Comparison of ENCODE assay signal across 1 cellular context in the genomic region with DNA sequence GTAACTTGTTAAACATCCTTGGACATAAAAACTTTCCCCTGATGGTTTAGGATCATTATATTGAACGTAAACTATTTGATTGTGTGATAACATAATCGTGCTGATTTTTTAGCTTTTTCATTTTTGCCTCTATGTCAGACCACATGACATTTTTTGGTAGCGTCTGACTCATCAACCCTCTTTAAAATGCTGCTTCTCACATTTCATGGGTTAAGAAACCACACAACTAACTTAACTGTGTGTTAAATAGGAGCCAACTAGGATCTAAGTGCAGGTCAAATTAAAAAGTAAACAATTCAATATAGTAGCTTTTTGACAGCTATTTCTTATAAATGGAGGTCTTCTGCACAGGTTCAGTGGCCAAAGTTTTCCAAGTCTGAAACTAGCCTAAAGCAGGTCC.
TF ChIP-seq lines count a peak whose summit lies in the region.

No MANE protein-coding gene starts in this region.

TF ChIP-seq in SK-N-SH, 30 proteins besides CTCF, POLR2A, EP300 and RAD21 (continued from another document):
- TF ChIP-seq, protein P1, sequence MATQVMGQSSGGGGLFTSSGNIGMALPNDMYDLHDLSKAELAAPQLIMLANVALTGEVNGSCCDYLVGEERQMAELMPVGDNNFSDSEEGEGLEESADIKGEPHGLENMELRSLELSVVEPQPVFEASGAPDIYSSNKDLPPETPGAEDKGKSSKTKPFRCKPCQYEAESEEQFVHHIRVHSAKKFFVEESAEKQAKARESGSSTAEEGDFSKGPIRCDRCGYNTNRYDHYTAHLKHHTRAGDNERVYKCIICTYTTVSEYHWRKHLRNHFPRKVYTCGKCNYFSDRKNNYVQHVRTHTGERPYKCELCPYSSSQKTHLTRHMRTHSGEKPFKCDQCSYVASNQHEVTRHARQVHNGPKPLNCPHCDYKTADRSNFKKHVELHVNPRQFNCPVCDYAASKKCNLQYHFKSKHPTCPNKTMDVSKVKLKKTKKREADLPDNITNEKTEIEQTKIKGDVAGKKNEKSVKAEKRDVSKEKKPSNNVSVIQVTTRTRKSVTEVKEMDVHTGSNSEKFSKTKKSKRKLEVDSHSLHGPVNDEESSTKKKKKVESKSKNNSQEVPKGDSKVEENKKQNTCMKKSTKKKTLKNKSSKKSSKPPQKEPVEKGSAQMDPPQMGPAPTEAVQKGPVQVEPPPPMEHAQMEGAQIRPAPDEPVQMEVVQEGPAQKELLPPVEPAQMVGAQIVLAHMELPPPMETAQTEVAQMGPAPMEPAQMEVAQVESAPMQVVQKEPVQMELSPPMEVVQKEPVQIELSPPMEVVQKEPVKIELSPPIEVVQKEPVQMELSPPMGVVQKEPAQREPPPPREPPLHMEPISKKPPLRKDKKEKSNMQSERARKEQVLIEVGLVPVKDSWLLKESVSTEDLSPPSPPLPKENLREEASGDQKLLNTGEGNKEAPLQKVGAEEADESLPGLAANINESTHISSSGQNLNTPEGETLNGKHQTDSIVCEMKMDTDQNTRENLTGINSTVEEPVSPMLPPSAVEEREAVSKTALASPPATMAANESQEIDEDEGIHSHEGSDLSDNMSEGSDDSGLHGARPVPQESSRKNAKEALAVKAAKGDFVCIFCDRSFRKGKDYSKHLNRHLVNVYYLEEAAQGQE (IDR thresholded peaks at IDR 0.05; ENCODE audit: low read depth, low read length) = no peak
- TF ChIP-seq JUND (IDR thresholded peaks at IDR 0.05) = peak; percentile 22; the same call in 1 of the 2 replicates
- peak; percentile 41; the same call in 1 of the 2 replicates for TF ChIP-seq USF1 (IDR thresholded peaks at IDR 0.05; ENCODE audit: borderline replicate concordance, low read depth)
- TF ChIP-seq FOSL2 (IDR thresholded peaks at IDR 0.05; ENCODE audit: borderline replicate concordance, low read depth) = peak; percentile 58; the same call in 1 of the 2 replicates
- TF ChIP-seq TCF12 (IDR thresholded peaks at IDR 0.05) = no peak
- TF ChIP-seq SMC3 (IDR thresholded peaks at IDR 0.05; ENCODE audit: low read depth, low read length) = no peak
